In the genomic region with DNA sequence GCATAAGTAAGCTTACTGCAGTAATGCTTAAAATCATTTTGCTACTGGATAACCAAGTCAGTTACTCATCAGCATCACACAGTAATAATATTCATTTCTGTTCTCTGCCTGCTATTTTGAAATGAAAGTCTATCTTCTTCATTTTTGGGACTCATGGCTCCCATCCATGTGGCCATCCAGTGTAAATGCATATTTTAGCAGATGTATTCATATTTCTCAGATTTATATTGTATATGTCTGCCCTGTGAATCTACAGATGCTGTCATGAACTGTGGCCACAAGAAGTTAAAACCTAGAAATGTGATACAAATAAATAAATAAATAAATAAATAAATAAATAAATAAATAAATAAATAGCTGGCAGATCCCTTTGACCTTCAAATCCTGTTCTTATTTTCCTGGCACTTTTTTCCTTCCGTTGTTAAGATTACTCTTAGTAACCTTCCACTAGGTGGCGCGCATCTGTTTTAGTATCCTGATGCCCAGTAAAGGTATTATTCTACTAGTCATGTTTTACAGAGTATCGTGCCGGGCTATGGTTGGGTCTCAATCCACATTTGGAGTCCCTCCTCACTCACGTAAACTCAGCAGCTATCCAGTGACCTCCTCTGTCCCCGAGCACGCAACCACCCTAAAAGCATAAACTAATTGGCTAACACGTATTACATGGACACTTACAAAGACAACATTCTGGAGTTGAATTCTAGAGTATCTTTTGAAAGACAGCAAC, we compare ENCODE assay signal across 8 cellular contexts.
DNase-seq lines count a peak whose midpoint lies in the region; ATAC-seq and TF ChIP-seq lines count a peak whose summit lies in the region.

No MANE protein-coding gene starts in this region.

- H3K9me3 Mint-ChIP-seq in nephron, result no peaks in the 10 kb centered on the region

- in situ Hi-C loops in GM13976 (cut with MboI; ENCODE audit: low sequenced_read_pairs, unreplicated experiment), result loop anchor here (10.0 to 25.0 kb wide), 2 partner anchors 147 to 690 kb away; no protein-coding TSS in a partner anchor

- no peak overlapping the region for H3K27ac Mint-ChIP-seq in nephron

- no peak overlapping the region for H3K4me3 Mint-ChIP-seq in nephron

- peak; percentile 38 for DNase-seq in GM13976 (ENCODE audit: low spot score)
- DNase-seq in KG1 (lab: John Stamatoyannopoulos, UW), result peak; percentile 44
- peak; percentile 2 for DNase-seq in OCI-M2 (lab: John Stamatoyannopoulos, UW; ENCODE audit: unreplicated experiment)
- peak; percentile 81 for DNase-seq in activated CD8-positive, alpha-beta memory T cell treated with anti-CD3 and anti-CD28 coated beads, Interleukin-2, amount 50 U/mL, for 48 hours
- DNase-seq in substantia nigra (lab: John Stamatoyannopoulos, UW), result peak in 37 of 49 donors; percentile 2 to 70 (median 29)

- ATAC-seq in esophagus mucosa (peak; percentile 62), GM18498 (IDR thresholded peaks at IDR 0.05; ENCODE audit: unreplicated experiment) (no peak)

- H3K27ac ChIP-seq in substantia nigra (ENCODE audit: low read depth, low read length, poor library complexity, severe bottlenecking), result no peak overlapping the region

- TF ChIP-seq CTCF in GM13976 (IDR thresholded peaks at IDR 0.05; ENCODE audit: borderline replicate concordance, control extremely low read depth, extremely low read depth, insufficient read depth, missing control alignments) (peak; percentile 42), nephron (IDR thresholded peaks at IDR 0.05; ENCODE audit: unreplicated experiment in 3 of 3) (peak; percentile 53 to 64 (median 59))

- peaks cover 11% of the 10 kb centered on the region for H3K4me1 Mint-ChIP-seq in nephron

- H3K36me3 Mint-ChIP-seq in nephron (ENCODE audit: low read depth), result no peaks in the 10 kb centered on the region

- H3K27me3 Mint-ChIP-seq in nephron (ENCODE audit: low read depth), result no peaks in the 10 kb centered on the region

Comparison
In these comparisons a context has a peak if more than half of its experiments do, and no peak if none do; other contexts are left out.
1. DNase-seq: peak in every context shown above with its lines; median percentile 81 in activated CD8-positive, alpha-beta memory T cell treated with anti-CD3 and anti-CD28 coated beads, Interleukin-2, amount 50 U/mL, for 48 hours; 44 in KG1; 38 in GM13976; 29 in substantia nigra; 2 in OCI-M2.